Comparison of ENCODE assay signal across 19 cellular contexts in the genomic region with DNA sequence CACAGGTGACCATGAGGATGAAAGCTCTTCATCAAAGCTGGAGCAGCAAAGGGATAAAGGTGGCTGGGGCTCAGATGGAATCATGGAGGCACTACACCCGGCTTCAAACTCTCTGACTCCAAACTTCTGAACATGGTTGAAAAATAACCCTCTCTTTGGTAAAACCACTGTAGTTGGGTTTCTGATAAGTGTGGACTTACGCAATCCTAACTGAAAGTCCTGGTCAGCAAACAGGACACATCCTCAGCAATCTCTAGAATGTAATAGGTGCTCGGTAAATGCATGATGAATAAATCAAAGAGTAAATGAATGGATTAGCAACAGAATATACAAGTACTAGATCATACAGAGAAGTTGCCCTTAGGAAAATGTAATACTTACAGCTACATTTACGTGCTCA.
"Had no signal": no experiment of that assay in that cellular context is flagged by ENCODE, and none has a peak within 500 bp of the region (broad histone marks: within the 10 kb centered on the region; RNA-seq: fewer than 3 reads in every experiment).

No MANE protein-coding gene starts in this region.

- H3K27ac ChIP-seq: colonic mucosa, epithelial cell of prostate, neutrophil, pancreas, thyroid gland had no signal

- H3K27me3 ChIP-seq: colonic mucosa, neutrophil, pancreas, thyroid gland had no signal

- FAIRE-seq: frontal cortex, pancreas had no signal

- H3K36me3 ChIP-seq: colonic mucosa, neutrophil, pancreas, thyroid gland had no signal

- ATAC-seq: activated CD8-positive, alpha-beta memory T cell treated with anti-CD3 and anti-CD28 coated beads, Interleukin-2, amount 10 ng/mL, durations not matched to agents 7 days and 5 days; left ventricle myocardium superior; naive thymus-derived CD8-positive, alpha-beta T cell; pancreas had no signal

- DNase-seq: activated B cell treated with CpG ODN at 0.5 μM for 24 hours; activated CD4-positive, alpha-beta memory T cell treated with anti-CD3 and anti-CD28 coated beads for 36 hours; activated CD4-positive, alpha-beta T cell treated with anti-CD3 and anti-CD28 coated beads for 4 hours; activated CD8-positive, alpha-beta memory T cell treated with anti-CD3 and anti-CD28 coated beads, Interleukin-2, amount 10 ng/mL, durations not matched to agents 7 days and 5 days; activated naive CD4-positive, alpha-beta T cell treated with Interleukin-2 at 50 U/mL for 16 hours; anterior cingulate cortex; caudate nucleus; colonic mucosa; endodermal cell; hypothalamus; left ventricle myocardium superior; naive thymus-derived CD8-positive, alpha-beta T cell; pancreas; stimulated activated naive CD4-positive, alpha-beta T cell; T-helper 9 cell; thyroid gland had no signal

- H3K4me3 ChIP-seq: colonic mucosa, pancreas, thyroid gland had no signal

- H3K4me1 ChIP-seq: colonic mucosa, pancreas had no signal

- H3K9me3 ChIP-seq: colonic mucosa, neutrophil, pancreas, thyroid gland had no signal
